Comparison of ENCODE assay signal across 1 cellular context in genomic region chr13:20654156-20654555, GRCh38.
TF ChIP-seq lines count a peak whose summit lies in the region.

No MANE protein-coding gene starts in this region.

TF ChIP-seq in IMR-90, 13 proteins besides CTCF, POLR2A, EP300 and RAD21 (continued from another document):
- TF ChIP-seq MXI1 (IDR thresholded peaks at IDR 0.05; ENCODE audit: borderline replicate concordance, low read depth, low read length) (no peak), BHLHE40 (IDR thresholded peaks at IDR 0.05; ENCODE audit: low read depth, low read length) (no peak), MAFK (IDR thresholded peaks at IDR 0.05; ENCODE audit: low read depth, low read length) (no peak), CEBPB (IDR thresholded peaks at IDR 0.05; ENCODE audit: low read depth, low read length) (no peak), USF2 (IDR thresholded peaks at IDR 0.05; ENCODE audit: low read depth, low read length) (no peak), SMC3 (IDR thresholded peaks at IDR 0.05; ENCODE audit: low read depth, low read length) (no peak), NFE2L2 (IDR thresholded peaks at IDR 0.05; ENCODE audit: low read depth, low read length) (no peak), CHD1 (IDR thresholded peaks at IDR 0.05; ENCODE audit: low read depth, low read length) (no peak)
